Comparison of ENCODE assay signal across 1 cellular context in genomic region chr7:4830176-4830575, GRCh38.
TF ChIP-seq lines count a peak whose summit lies in the region.

No MANE protein-coding gene starts in this region.

TF ChIP-seq in HepG2, 621 proteins besides CTCF, POLR2A, EP300 and RAD21 (continued from another document and continues in another):
- TF ChIP-seq, protein P1, sequence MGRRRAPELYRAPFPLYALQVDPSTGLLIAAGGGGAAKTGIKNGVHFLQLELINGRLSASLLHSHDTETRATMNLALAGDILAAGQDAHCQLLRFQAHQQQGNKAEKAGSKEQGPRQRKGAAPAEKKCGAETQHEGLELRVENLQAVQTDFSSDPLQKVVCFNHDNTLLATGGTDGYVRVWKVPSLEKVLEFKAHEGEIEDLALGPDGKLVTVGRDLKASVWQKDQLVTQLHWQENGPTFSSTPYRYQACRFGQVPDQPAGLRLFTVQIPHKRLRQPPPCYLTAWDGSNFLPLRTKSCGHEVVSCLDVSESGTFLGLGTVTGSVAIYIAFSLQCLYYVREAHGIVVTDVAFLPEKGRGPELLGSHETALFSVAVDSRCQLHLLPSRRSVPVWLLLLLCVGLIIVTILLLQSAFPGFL (CRISPR knock-in tag; IDR thresholded peaks at IDR 0.05): no peak
- TF ChIP-seq HOXA5 (CRISPR knock-in tag; IDR thresholded peaks at IDR 0.05) (no peak), SMAD3 (CRISPR knock-in tag; IDR thresholded peaks at IDR 0.05) (no peak; the same call in 1 of the 2 replicates), RERE (CRISPR knock-in tag; IDR thresholded peaks at IDR 0.05; ENCODE audit: low read depth) (no peak), ZNF557 (CRISPR knock-in tag; IDR thresholded peaks at IDR 0.05) (no peak), YEATS4 (CRISPR knock-in tag; IDR thresholded peaks at IDR 0.05; ENCODE audit: borderline replicate concordance) (no peak), ATF7 (IDR thresholded peaks at IDR 0.05) (no peak), ATF7 (CRISPR knock-in tag; IDR thresholded peaks at IDR 0.05) (no peak), HDAC2 (CRISPR knock-in tag; IDR thresholded peaks at IDR 0.05) (peak; percentile 60; the same call in 1 of the 2 replicates), IRF1 (CRISPR knock-in tag; IDR thresholded peaks at IDR 0.05; ENCODE audit: low read depth) (no peak), ETV5 (CRISPR knock-in tag; IDR thresholded peaks at IDR 0.05; ENCODE audit: borderline replicate concordance) (0 out of 2 replicates have a peak, but pooled peaks have one; percentile 18), E2F1 (CRISPR knock-in tag; IDR thresholded peaks at IDR 0.05) (no peak), ZFP82 (CRISPR knock-in tag; IDR thresholded peaks at IDR 0.05; ENCODE audit: borderline replicate concordance) (no peak), TCF12 (IDR thresholded peaks at IDR 0.05) (no peak), TCF12 (CRISPR knock-in tag; IDR thresholded peaks at IDR 0.05) (no peak), KDM2A (CRISPR knock-in tag; IDR thresholded peaks at IDR 0.05; ENCODE audit: borderline replicate concordance, low read depth) (peak; percentile 93), SAP130 (CRISPR knock-in tag; IDR thresholded peaks at IDR 0.05; ENCODE audit: low read depth) (peak; percentile 64), ZNF274 (CRISPR knock-in tag; IDR thresholded peaks at IDR 0.05) (no peak), ZNF354B (CRISPR knock-in tag; IDR thresholded peaks at IDR 0.05) (no peak), SP2 (CRISPR knock-in tag; IDR thresholded peaks at IDR 0.05) (no peak), ZSCAN31 (CRISPR knock-in tag; IDR thresholded peaks at IDR 0.05; ENCODE audit: low read depth) (peak; percentile 73; the same call in 1 of the 2 replicates), ISX (CRISPR knock-in tag; conservative IDR thresholded peaks at IDR 0.05) (no peak), SP4 (CRISPR knock-in tag; IDR thresholded peaks at IDR 0.05) (peak; percentile 54; the same call in 1 of the 2 replicates), ZNF496 (CRISPR knock-in tag; IDR thresholded peaks at IDR 0.05; ENCODE audit: insufficient replicate concordance) (no peak), ZNF317 (CRISPR knock-in tag; IDR thresholded peaks at IDR 0.05) (no peak), MIER2 (CRISPR knock-in tag; IDR thresholded peaks at IDR 0.05) (peak; percentile 54; the same call in 1 of the 2 replicates), SKI (IDR thresholded peaks at IDR 0.05; ENCODE audit: partially characterized antibody) (no peak), BHLHE40 (IDR thresholded peaks at IDR 0.05; ENCODE audit: low read length) (0 out of 2 replicates have a peak, but pooled peaks have one; percentile 33), PITX1 (CRISPR knock-in tag; IDR thresholded peaks at IDR 0.05) (no peak), ZNF549 (CRISPR knock-in tag; IDR thresholded peaks at IDR 0.05) (no peak), EEA1 (CRISPR knock-in tag; IDR thresholded peaks at IDR 0.05; ENCODE audit: borderline replicate concordance) (no peak), ZBTB34 (CRISPR knock-in tag; IDR thresholded peaks at IDR 0.05) (no peak)
- TF ChIP-seq, protein P2, sequence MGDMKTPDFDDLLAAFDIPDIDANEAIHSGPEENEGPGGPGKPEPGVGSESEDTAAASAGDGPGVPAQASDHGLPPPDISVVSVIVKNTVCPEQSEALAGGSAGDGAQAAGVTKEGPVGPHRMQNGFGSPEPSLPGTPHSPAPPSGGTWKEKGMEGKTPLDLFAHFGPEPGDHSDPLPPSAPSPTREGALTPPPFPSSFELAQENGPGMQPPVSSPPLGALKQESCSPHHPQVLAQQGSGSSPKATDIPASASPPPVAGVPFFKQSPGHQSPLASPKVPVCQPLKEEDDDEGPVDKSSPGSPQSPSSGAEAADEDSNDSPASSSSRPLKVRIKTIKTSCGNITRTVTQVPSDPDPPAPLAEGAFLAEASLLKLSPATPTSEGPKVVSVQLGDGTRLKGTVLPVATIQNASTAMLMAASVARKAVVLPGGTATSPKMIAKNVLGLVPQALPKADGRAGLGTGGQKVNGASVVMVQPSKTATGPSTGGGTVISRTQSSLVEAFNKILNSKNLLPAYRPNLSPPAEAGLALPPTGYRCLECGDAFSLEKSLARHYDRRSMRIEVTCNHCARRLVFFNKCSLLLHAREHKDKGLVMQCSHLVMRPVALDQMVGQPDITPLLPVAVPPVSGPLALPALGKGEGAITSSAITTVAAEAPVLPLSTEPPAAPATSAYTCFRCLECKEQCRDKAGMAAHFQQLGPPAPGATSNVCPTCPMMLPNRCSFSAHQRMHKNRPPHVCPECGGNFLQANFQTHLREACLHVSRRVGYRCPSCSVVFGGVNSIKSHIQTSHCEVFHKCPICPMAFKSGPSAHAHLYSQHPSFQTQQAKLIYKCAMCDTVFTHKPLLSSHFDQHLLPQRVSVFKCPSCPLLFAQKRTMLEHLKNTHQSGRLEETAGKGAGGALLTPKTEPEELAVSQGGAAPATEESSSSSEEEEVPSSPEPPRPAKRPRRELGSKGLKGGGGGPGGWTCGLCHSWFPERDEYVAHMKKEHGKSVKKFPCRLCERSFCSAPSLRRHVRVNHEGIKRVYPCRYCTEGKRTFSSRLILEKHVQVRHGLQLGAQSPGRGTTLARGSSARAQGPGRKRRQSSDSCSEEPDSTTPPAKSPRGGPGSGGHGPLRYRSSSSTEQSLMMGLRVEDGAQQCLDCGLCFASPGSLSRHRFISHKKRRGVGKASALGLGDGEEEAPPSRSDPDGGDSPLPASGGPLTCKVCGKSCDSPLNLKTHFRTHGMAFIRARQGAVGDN (CRISPR knock-in tag; IDR thresholded peaks at IDR 0.05): peak; percentile 68
- TF ChIP-seq, protein P3, sequence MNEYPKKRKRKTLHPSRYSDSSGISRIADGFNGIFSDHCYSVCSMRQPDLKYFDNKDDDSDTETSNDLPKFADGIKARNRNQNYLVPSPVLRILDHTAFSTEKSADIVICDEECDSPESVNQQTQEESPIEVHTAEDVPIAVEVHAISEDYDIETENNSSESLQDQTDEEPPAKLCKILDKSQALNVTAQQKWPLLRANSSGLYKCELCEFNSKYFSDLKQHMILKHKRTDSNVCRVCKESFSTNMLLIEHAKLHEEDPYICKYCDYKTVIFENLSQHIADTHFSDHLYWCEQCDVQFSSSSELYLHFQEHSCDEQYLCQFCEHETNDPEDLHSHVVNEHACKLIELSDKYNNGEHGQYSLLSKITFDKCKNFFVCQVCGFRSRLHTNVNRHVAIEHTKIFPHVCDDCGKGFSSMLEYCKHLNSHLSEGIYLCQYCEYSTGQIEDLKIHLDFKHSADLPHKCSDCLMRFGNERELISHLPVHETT (CRISPR knock-in tag; conservative IDR thresholded peaks at IDR 0.05): no peak
- TF ChIP-seq, protein P4, sequence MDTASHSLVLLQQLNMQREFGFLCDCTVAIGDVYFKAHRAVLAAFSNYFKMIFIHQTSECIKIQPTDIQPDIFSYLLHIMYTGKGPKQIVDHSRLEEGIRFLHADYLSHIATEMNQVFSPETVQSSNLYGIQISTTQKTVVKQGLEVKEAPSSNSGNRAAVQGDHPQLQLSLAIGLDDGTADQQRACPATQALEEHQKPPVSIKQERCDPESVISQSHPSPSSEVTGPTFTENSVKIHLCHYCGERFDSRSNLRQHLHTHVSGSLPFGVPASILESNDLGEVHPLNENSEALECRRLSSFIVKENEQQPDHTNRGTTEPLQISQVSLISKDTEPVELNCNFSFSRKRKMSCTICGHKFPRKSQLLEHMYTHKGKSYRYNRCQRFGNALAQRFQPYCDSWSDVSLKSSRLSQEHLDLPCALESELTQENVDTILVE (CRISPR knock-in tag; IDR thresholded peaks at IDR 0.05): 0 out of 2 replicates have a peak, but pooled peaks have one; percentile 49
- TF ChIP-seq, protein P5, sequence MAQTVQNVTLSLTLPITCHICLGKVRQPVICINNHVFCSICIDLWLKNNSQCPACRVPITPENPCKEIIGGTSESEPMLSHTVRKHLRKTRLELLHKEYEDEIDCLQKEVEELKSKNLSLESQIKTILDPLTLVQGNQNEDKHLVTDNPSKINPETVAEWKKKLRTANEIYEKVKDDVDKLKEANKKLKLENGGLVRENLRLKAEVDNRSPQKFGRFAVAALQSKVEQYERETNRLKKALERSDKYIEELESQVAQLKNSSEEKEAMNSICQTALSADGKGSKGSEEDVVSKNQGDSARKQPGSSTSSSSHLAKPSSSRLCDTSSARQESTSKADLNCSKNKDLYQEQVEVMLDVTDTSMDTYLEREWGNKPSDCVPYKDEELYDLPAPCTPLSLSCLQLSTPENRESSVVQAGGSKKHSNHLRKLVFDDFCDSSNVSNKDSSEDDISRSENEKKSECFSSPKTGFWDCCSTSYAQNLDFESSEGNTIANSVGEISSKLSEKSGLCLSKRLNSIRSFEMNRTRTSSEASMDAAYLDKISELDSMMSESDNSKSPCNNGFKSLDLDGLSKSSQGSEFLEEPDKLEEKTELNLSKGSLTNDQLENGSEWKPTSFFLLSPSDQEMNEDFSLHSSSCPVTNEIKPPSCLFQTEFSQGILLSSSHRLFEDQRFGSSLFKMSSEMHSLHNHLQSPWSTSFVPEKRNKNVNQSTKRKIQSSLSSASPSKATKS (CRISPR knock-in tag; IDR thresholded peaks at IDR 0.05): no peak
- TF ChIP-seq, protein P6, sequence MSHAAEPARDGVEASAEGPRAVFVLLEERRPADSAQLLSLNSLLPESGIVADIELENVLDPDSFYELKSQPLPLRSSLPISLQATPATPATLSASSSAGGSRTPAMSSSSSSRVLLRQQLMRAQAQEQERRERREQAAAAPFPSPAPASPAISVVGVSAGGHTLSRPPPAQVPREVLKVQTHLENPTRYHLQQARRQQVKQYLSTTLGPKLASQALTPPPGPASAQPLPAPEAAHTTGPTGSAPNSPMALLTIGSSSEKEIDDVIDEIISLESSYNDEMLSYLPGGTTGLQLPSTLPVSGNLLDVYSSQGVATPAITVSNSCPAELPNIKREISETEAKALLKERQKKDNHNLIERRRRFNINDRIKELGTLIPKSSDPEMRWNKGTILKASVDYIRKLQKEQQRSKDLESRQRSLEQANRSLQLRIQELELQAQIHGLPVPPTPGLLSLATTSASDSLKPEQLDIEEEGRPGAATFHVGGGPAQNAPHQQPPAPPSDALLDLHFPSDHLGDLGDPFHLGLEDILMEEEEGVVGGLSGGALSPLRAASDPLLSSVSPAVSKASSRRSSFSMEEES (CRISPR knock-in tag; IDR thresholded peaks at IDR 0.05): no peak
- TF ChIP-seq, protein P7, sequence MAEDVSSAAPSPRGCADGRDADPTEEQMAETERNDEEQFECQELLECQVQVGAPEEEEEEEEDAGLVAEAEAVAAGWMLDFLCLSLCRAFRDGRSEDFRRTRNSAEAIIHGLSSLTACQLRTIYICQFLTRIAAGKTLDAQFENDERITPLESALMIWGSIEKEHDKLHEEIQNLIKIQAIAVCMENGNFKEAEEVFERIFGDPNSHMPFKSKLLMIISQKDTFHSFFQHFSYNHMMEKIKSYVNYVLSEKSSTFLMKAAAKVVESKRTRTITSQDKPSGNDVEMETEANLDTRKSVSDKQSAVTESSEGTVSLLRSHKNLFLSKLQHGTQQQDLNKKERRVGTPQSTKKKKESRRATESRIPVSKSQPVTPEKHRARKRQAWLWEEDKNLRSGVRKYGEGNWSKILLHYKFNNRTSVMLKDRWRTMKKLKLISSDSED (CRISPR knock-in tag; IDR thresholded peaks at IDR 0.05): no peak
